14 cellular contexts compared by ENCODE assay signal in the genomic region with DNA sequence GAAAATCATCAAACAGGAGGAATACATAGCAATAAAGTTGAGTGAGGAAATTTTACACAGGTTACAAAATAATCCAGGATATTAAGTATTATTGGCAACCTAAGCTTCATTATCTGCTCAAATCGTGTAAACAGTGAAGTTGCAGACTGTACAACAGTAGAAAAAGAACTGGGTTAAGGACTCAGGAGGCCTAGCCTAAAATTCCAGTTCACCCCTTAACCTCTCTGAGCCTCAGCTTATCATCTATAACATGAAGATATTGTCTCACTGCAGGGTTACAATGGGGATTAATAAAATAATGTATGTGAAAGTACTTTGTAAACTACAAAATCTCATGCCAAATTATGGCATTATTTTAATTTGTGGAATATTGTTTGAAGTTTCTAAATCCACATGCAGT. TPM values are rescaled to one million over a fixed set of nuclear protein-coding genes. Genes with fewer than 3 reads are reported as not detected.
DNase-seq lines count a peak whose midpoint lies in the region; ATAC-seq and TF ChIP-seq lines count a peak whose summit lies in the region.
"Had no signal": no experiment of that assay in that cellular context is flagged by ENCODE, and none has a peak within 500 bp of the region (broad histone marks: within the 10 kb centered on the region; RNA-seq: fewer than 3 reads in every experiment).

No MANE protein-coding gene starts in this region.

- peaks cover 74% of the 10 kb centered on the region for H3K79me2 ChIP-seq in GM23248 (ENCODE audit: insufficient read depth)

- TF ChIP-seq CTCF in natural killer cell (IDR thresholded peaks at IDR 0.05) = no peak

- H3K4me1 Mint-ChIP-seq in CD4-positive, CD25-positive, alpha-beta regulatory T cell = peaks cover 11 to 35% (median 19%) of the 10 kb centered on the region in 4 donors
- peaks cover 11 to 32% of the 10 kb centered on the region in 2 donors for H3K4me1 Mint-ChIP-seq in natural killer cell

- peaks cover 4% of the 10 kb centered on the region for H3K36me3 Mint-ChIP-seq in CD4-positive, CD25-positive, alpha-beta regulatory T cell
- no peaks in the 10 kb centered on the region for H3K36me3 Mint-ChIP-seq in natural killer cell

- 0 out of 2 replicates have a peak, but pooled peaks cover 3% of the 10 kb centered on the region for H4K20me1 ChIP-seq in GM23248 (ENCODE audit: insufficient read depth)

- H3K9me3 Mint-ChIP-seq in CD4-positive, CD25-positive, alpha-beta regulatory T cell = peaks cover 0 to 1% (median 0%) of the 10 kb centered on the region in 7 donors
- no peaks in the 10 kb centered on the region for H3K9me3 Mint-ChIP-seq in natural killer cell

- in situ Hi-C loops in GM23248 (cut with MboI) = no loop called here

- peak overlapping the region; percentile 63 to 82 (median 82) for H3K4me3 Mint-ChIP-seq in CD4-positive, CD25-positive, alpha-beta regulatory T cell
- peak overlapping the region; percentile 94 for H3K4me3 Mint-ChIP-seq in natural killer cell

- 10 to 13% methylated on average over 1 of the region's 1 CpG for WGBS in GM23248 (ENCODE audit: low coverage in 1 of 2, low lambda C conversion rate in 2 of 2, missing lambda C conversion rate in 2 of 2), 2 experiments

- H3K27me3 Mint-ChIP-seq in CD4-positive, CD25-positive, alpha-beta regulatory T cell = no peaks in the 10 kb centered on the region
- H3K27me3 Mint-ChIP-seq in natural killer cell (ENCODE audit: low read depth in 2 of 2) = no peaks in the 10 kb centered on the region

- H3K9ac ChIP-seq in GM23248 (peak overlapping the region; percentile 78), adipocyte (ENCODE audit: low read length) (peak overlapping the region; percentile 71)

- intact Hi-C loops in natural killer cell (cut with micrococcal nuclease) = loop anchor here (2.0 kb wide), 1 partner anchor 22 kb away; no protein-coding TSS in a partner anchor

- H3K27me3 ChIP-seq in CD4-positive, CD25-positive, alpha-beta regulatory T cell (ENCODE audit: control insufficient read depth, insufficient read depth, low read length) = no peaks in the 10 kb centered on the region
- H3K27me3 ChIP-seq in GM23248 (replicated peaks; ENCODE audit: insufficient read depth) (no peaks in the 10 kb centered on the region), adipocyte (replicated peaks; ENCODE audit: control insufficient read depth, insufficient read depth, low read length) (no peaks in the 10 kb centered on the region)
- H3K27me3 ChIP-seq: uterus had no signal

- peaks cover 17% of the 10 kb centered on the region for H3K4me1 ChIP-seq in CD4-positive, CD25-positive, alpha-beta regulatory T cell (ENCODE audit: control insufficient read depth, insufficient read depth, low read length, poor library complexity, severe bottlenecking)
- H3K4me1 ChIP-seq in GM23248 (ENCODE audit: insufficient read depth) (peaks cover 28% of the 10 kb centered on the region), adipocyte (ENCODE audit: control insufficient read depth, insufficient read depth, low read length) (peaks cover 23% of the 10 kb centered on the region)
- H3K4me1 ChIP-seq: uterus had no signal

- peak overlapping the region; percentile 86 for H3K4me3 ChIP-seq in CD4-positive, CD25-positive, alpha-beta regulatory T cell (ENCODE audit: low read depth, low read length)
- peak overlapping the region; percentile 66 for H3K4me3 ChIP-seq in GM23248
- H3K4me3 ChIP-seq in adipocyte (ENCODE audit: low read length) = peak overlapping the region; percentile 72
- H3K4me3 ChIP-seq: lung, uterus had no signal

- peak overlapping the region; percentile 80 for H2AFZ ChIP-seq in GM23248

- H3K9me2 ChIP-seq in GM23248 (ENCODE audit: insufficient read depth) = no peaks in the 10 kb centered on the region

- H3K36me3 ChIP-seq in CD4-positive, CD25-positive, alpha-beta regulatory T cell (ENCODE audit: control insufficient read depth, insufficient read depth, low read length) = no peaks in the 10 kb centered on the region
- H3K36me3 ChIP-seq in GM23248 (ENCODE audit: low read depth) (no peaks in the 10 kb centered on the region), adipocyte (ENCODE audit: control insufficient read depth, insufficient read depth, low read length, severe bottlenecking) (no peaks in the 10 kb centered on the region)
- H3K36me3 ChIP-seq: uterus had no signal

- no peaks in the 10 kb centered on the region for H3K9me3 ChIP-seq in CD4-positive, CD25-positive, alpha-beta regulatory T cell (ENCODE audit: control insufficient read depth in 2 of 2, low read length in 2 of 2)
- H3K9me3 ChIP-seq in GM23248 (ENCODE audit: low read depth) (no peaks in the 10 kb centered on the region), adipocyte (ENCODE audit: control insufficient read depth, low read length) (no peaks in the 10 kb centered on the region)
- H3K9me3 ChIP-seq: uterus had no signal

- peak overlapping the region; percentile 68 to 95 (median 92) for H3K27ac Mint-ChIP-seq in CD4-positive, CD25-positive, alpha-beta regulatory T cell
- no peak overlapping the region for H3K27ac Mint-ChIP-seq in natural killer cell

- H3K4me2 ChIP-seq in GM23248 (ENCODE audit: unreplicated experiment) = peak overlapping the region; percentile 85

- ATAC-seq in CD4-positive, CD25-positive, alpha-beta regulatory T cell (ENCODE audit: low read depth in 2 of 2) = no peak
- peak in 2 of 3 donors; percentile 29 to 36 for ATAC-seq in natural killer cell

- DNase-seq in CD4-positive, CD25-positive, alpha-beta regulatory T cell = no peak
- DNase-seq in GM23248 (no peak), adipocyte (ENCODE audit: low read depth) (peak; percentile 10), natural killer cell (no peak), NCI-H2171 treated with DMSO at 0.1 percent for 48 hours (lab: John Stamatoyannopoulos, UW) (no peak), NOMO-1 (lab: John Stamatoyannopoulos, UW; ENCODE audit: unreplicated experiment in 2 of 2) (no peak), NCI-H446 (lab: John Stamatoyannopoulos, UW) (no peak), COLO668 (lab: John Stamatoyannopoulos, UW; ENCODE audit: unreplicated experiment) (no peak)
- DNase-seq: activated CD8-positive, alpha-beta memory T cell treated with anti-CD3 and anti-CD28 coated beads, Interleukin-2, amount 50 U/mL, for 4 hours; NCI-H1048; NCI-H774; SW 1271; uterus had no signal

- peak overlapping the region; percentile 75 for H3K27ac ChIP-seq in CD4-positive, CD25-positive, alpha-beta regulatory T cell (ENCODE audit: insufficient read depth, low read length, poor library complexity, severe bottlenecking)
- peak overlapping the region; percentile 40 for H3K27ac ChIP-seq in GM23248
- H3K27ac ChIP-seq: uterus had no signal

- 0 out of 2 replicates have a peak, but pooled peaks cover 4% of the 10 kb centered on the region for H3F3A ChIP-seq in GM23248 (ENCODE audit: insufficient read depth)

RNA-seq across cellular contexts. Expression of gene DDHD1, which starts 26.0 kb away (rescaled TPM):
- total RNA-seq in CD4-positive, CD25-positive, alpha-beta regulatory T cell = 81.7 TPM
- polyA plus RNA-seq in CD4-positive, CD25-positive, alpha-beta regulatory T cell = 10 to 100 TPM in 2 of 4 donors, 1 to 10 TPM in 2; 8.3 to 11.4 (median 10.0) TPM
- 15.8 and 16.8 TPM in 2 replicates for total RNA-seq in GM23248 (2014; rRNA removed; shearing (Covaris generic))
- polyA plus RNA-seq in GM23248 (2016; fragmentation: Nextera tagmentation; extraction: Ambion mirVana) = 8.6 and 10.5 TPM in 2 replicates
- 10 to 100 TPM; 76.6 to 82.3 (median 80.9) TPM for total RNA-seq in natural killer cell

Comparison
In these comparisons a context has a peak if more than half of its experiments do, and no peak if none do; other contexts are left out.
1. ATAC-seq: peak in natural killer cell (2 of 3); none in CD4-positive, CD25-positive, alpha-beta regulatory T cell (0 of 2).
2. H3K27ac Mint-ChIP-seq: peak in CD4-positive, CD25-positive, alpha-beta regulatory T cell (3 of 3); none in natural killer cell (0 of 2).
3. Peak in every context shown above with its lines, with median percentiles within 50 percentile points of each other: H3K4me3 ChIP-seq.